23 cellular contexts compared by ENCODE assay signal in genomic region chr2:20632446-20632990, GRCh38. TPM values are rescaled to one million over a fixed set of nuclear protein-coding genes. Genes with fewer than 3 reads are reported as not detected.
DNase-seq lines count a peak whose midpoint lies in the region; ATAC-seq and TF ChIP-seq lines count a peak whose summit lies in the region.
"Had no signal": no experiment of that assay in that cellular context is flagged by ENCODE, and none has a peak within 500 bp of the region (broad histone marks: within the 10 kb centered on the region; RNA-seq: fewer than 3 reads in every experiment).

No MANE protein-coding gene starts in this region.

- H3K4ac ChIP-seq in H9 (ENCODE audit: low read depth, low read length), result no peak overlapping the region

- H2BK15ac ChIP-seq in H9 (ENCODE audit: low read depth, low read length), result no peak overlapping the region

- H3K9me3 Mint-ChIP-seq in Calu3 (ENCODE audit: low read depth, unreplicated experiment) (no peaks in the 10 kb centered on the region), H9 (no peaks in the 10 kb centered on the region)
- H3K9me3 Mint-ChIP-seq: activated CD4-positive, alpha-beta T cell treated with anti-CD3 and anti-CD28 coated beads, Interleukin-2, amount 10 ng/mL, durations not matched to agents 24 days and 14 days; activated naive CD4-positive, alpha-beta T cell treated with anti-CD3 and anti-CD28 coated beads, Interleukin-2, amount 10 ng/mL, durations not matched to agents 7 days and 5 days; activated T-helper 1 cell treated with anti-CD3 and anti-CD28 coated beads, Interleukin-12 subunit alpha, Interleukin-12 subunit beta, Interleukin-2, Interleukin-4 antibody, amounts not matched to agents 30 ng/mL and 10 ng/mL and 1 ng/mL, durations not matched to agents 14 hours and 24 hours and 36 hours; CD4-positive, alpha-beta T cell; naive thymus-derived CD8-positive, alpha-beta T cell had no signal

- H3K56ac ChIP-seq in H9 (ENCODE audit: insufficient read length, low read depth, low read length), result no peak overlapping the region

- CTCF ChIA-PET in Calu3 (lab: Charles Lee), result interaction anchor here (2.8 kb wide), 1 partner anchor 15 kb away, joined by 18 read pairs; no protein-coding TSS in a partner anchor

- no peak overlapping the region for H3K14ac ChIP-seq in H9 (ENCODE audit: insufficient read depth, low read length)

- H3K4me3 Mint-ChIP-seq in Calu3 (ENCODE audit: low read depth, unreplicated experiment), result no peak overlapping the region
- H3K4me3 Mint-ChIP-seq in H9, result no peak overlapping the region
- H3K4me3 Mint-ChIP-seq: activated CD4-positive, alpha-beta T cell treated with anti-CD3 and anti-CD28 coated beads, Interleukin-2, amount 10 ng/mL, durations not matched to agents 24 days and 14 days; activated CD8-positive, alpha-beta memory T cell treated with anti-CD3 and anti-CD28 coated beads, Interleukin-2, amount 10 ng/mL, durations not matched to agents 7 days and 5 days; activated naive CD4-positive, alpha-beta T cell treated with anti-CD3 and anti-CD28 coated beads, Interleukin-2, amount 10 ng/mL, durations not matched to agents 7 days and 5 days; activated T-helper 1 cell treated with anti-CD3 and anti-CD28 coated beads, Interleukin-12 subunit alpha, Interleukin-12 subunit beta, Interleukin-2, Interleukin-4 antibody, amounts not matched to agents 30 ng/mL and 10 ng/mL and 1 ng/mL, durations not matched to agents 14 hours and 24 hours and 36 hours; CD4-positive, alpha-beta T cell; naive thymus-derived CD8-positive, alpha-beta T cell had no signal

- no TSS peak for BruUV-seq in Calu3 (replicated peaks; lab: Mats Ljungman, UMichigan)

- H2BK5ac ChIP-seq in H9 (ENCODE audit: insufficient read length, low read length), result no peak overlapping the region

- no peak overlapping the region for H2AK5ac ChIP-seq in H9 (ENCODE audit: insufficient read length, low read length)

- H3K4me2 ChIP-seq in H9 (ENCODE audit: insufficient read depth, insufficient read length, low read length), result no peak overlapping the region

- no peaks in the 10 kb centered on the region for H3K23me2 ChIP-seq in H9 (ENCODE audit: insufficient read length, low read depth, low read length, poor library complexity, severe bottlenecking)

- H4K91ac ChIP-seq in H9 (ENCODE audit: insufficient read length, low read depth, low read length), result no peak overlapping the region

- peak overlapping the region in 3 of 4 donors; percentile 79 to 85 (median 84) for H3K27ac ChIP-seq in esophagus squamous epithelium
- H3K27ac ChIP-seq in prostate gland, result peak overlapping the region; percentile 84 to 90
- no peak overlapping the region for H3K27ac ChIP-seq in H9 (ENCODE audit: insufficient read length, low read depth, low read length)
- H3K27ac ChIP-seq: testis, VCaP had no signal

- DNase-seq in Calu3, result no peak
- DNase-seq in esophagus squamous epithelium (lab: John Stamatoyannopoulos, UW), result no peak
- no peak for DNase-seq in prostate gland (ENCODE audit: low spot score)
- no peak for DNase-seq in COR-L47 (lab: John Stamatoyannopoulos, UW)
- no peak for DNase-seq in H9
- no peak for DNase-seq in NCI-H187 treated with DMSO at 0.1 percent for 48 hours (lab: John Stamatoyannopoulos, UW)
- DNase-seq: activated CD4-positive, alpha-beta T cell treated with anti-CD3 and anti-CD28 coated beads, Interleukin-2, amount 10 ng/mL, durations not matched to agents 24 days and 14 days; activated CD8-positive, alpha-beta memory T cell treated with anti-CD3 and anti-CD28 coated beads, Interleukin-2, amount 10 ng/mL, durations not matched to agents 7 days and 5 days; activated naive CD4-positive, alpha-beta T cell treated with anti-CD3 and anti-CD28 coated beads, Interleukin-2, amount 10 ng/mL, durations not matched to agents 7 days and 5 days; amniotic stem cell; CD4-positive, alpha-beta T cell; glutamatergic neuron; HCEC 1CT; naive thymus-derived CD8-positive, alpha-beta T cell; NCI-H1092 treated with DMSO at 0.1 percent for 48 hours; NCI-H2029; NCI-H446; OCI-M1; retina; testis had no signal

- H3K27me3 Mint-ChIP-seq in Calu3 (ENCODE audit: unreplicated experiment), result no peaks in the 10 kb centered on the region
- H3K27me3 Mint-ChIP-seq in H9 (ENCODE audit: low read depth), result no peaks in the 10 kb centered on the region
- H3K27me3 Mint-ChIP-seq: activated CD4-positive, alpha-beta T cell treated with anti-CD3 and anti-CD28 coated beads, Interleukin-2, amount 10 ng/mL, durations not matched to agents 24 days and 14 days; activated CD8-positive, alpha-beta memory T cell treated with anti-CD3 and anti-CD28 coated beads, Interleukin-2, amount 10 ng/mL, durations not matched to agents 7 days and 5 days; activated naive CD4-positive, alpha-beta T cell treated with anti-CD3 and anti-CD28 coated beads, Interleukin-2, amount 10 ng/mL, durations not matched to agents 7 days and 5 days; CD4-positive, alpha-beta T cell; naive thymus-derived CD8-positive, alpha-beta T cell had no signal

- TF ChIP-seq POLR2A in esophagus squamous epithelium (IDR thresholded peaks at IDR 0.05), result no peak
- no peak for TF ChIP-seq POLR2A in prostate gland (IDR thresholded peaks at IDR 0.05)

- no peaks in the 10 kb centered on the region for H3K27me3 ChIP-seq in esophagus squamous epithelium
- H3K27me3 ChIP-seq in prostate gland (replicated peaks; ENCODE audit: insufficient read depth), result no peaks in the 10 kb centered on the region
- H3K27me3 ChIP-seq in H9 (ENCODE audit: insufficient read depth, low read length), result no peaks in the 10 kb centered on the region
- H3K27me3 ChIP-seq: testis had no signal

- ATAC-seq in GM18868 (IDR thresholded peaks at IDR 0.05; ENCODE audit: unreplicated experiment), result peak; percentile 29
- ATAC-seq: activated CD8-positive, alpha-beta memory T cell treated with anti-CD3 and anti-CD28 coated beads, Interleukin-2, amount 10 ng/mL, durations not matched to agents 7 days and 5 days; naive thymus-derived CD8-positive, alpha-beta T cell had no signal

- intact Hi-C loops in Calu3 (cut with micrococcal nuclease; ENCODE audit: unreplicated experiment) (loop anchor here (5.0 kb wide), 1 partner anchor 50 kb away; no protein-coding TSS in a partner anchor), esophagus squamous epithelium (cut with DNase I) (no loop called here), prostate gland (cut with DNase I) (no loop called here)

- no peak overlapping the region for H4K8ac ChIP-seq in H9 (replicated peaks; ENCODE audit: insufficient read length, low read depth, low read length)

- WGBS in esophagus squamous epithelium, 2 donors, result 38 to 75% methylated on average over 3 to 7 of the region's 7 CpGs
- 56% methylated on average over 7 of the region's 7 CpGs for whole genome bisulfite sequencing in prostate gland
- no CpG with 5 or more reads among the region's 7 CpGs for WGBS in H9 (ENCODE audit: extremely low coverage, insufficient read length, low lambda C conversion rate)

- peaks cover 24% of the 10 kb centered on the region for H3K36me3 Mint-ChIP-seq in Calu3 (ENCODE audit: insufficient read depth, unreplicated experiment)
- H3K36me3 Mint-ChIP-seq in H9 (ENCODE audit: insufficient read depth in 1 of 3, low read depth in 3 of 3), result peaks cover 0 to 2% (median 0%) of the 10 kb centered on the region in 3 experiments; a peak in 3 of 7 replicates
- H3K36me3 Mint-ChIP-seq: activated CD8-positive, alpha-beta memory T cell treated with anti-CD3 and anti-CD28 coated beads, Interleukin-2, amount 10 ng/mL, durations not matched to agents 7 days and 5 days had no signal

- peaks cover 11 to 75% (median 31%) of the 10 kb centered on the region in 3 donors for H3K4me1 ChIP-seq in esophagus squamous epithelium
- H3K4me1 ChIP-seq in prostate gland (replicated peaks), result peaks cover 16% of the 10 kb centered on the region
- H3K4me1 ChIP-seq in H9 (ENCODE audit: insufficient read depth, low read length), result no peaks in the 10 kb centered on the region; the same call in 1 of the 2 replicates

- no peak overlapping the region for H2BK20ac ChIP-seq in H9 (ENCODE audit: low read depth, low read length, poor library complexity, severe bottlenecking)

- H3K4me3 ChIP-seq in esophagus squamous epithelium (no peak overlapping the region), prostate gland (no peak overlapping the region)
- H3K4me3 ChIP-seq: testis had no signal

- no peaks in the 10 kb centered on the region for H3K79me2 ChIP-seq in H9 (ENCODE audit: insufficient read depth, low read length)

- no peak overlapping the region for H4K5ac ChIP-seq in H9 (ENCODE audit: insufficient read length, low read depth, low read length)

- peak overlapping the region; percentile 79 for H3K27ac Mint-ChIP-seq in Calu3 (ENCODE audit: unreplicated experiment)
- no peak overlapping the region for H3K27ac Mint-ChIP-seq in H9
- H3K27ac Mint-ChIP-seq: activated CD4-positive, alpha-beta T cell treated with anti-CD3 and anti-CD28 coated beads, Interleukin-2, amount 10 ng/mL, durations not matched to agents 24 days and 14 days; activated CD8-positive, alpha-beta memory T cell treated with anti-CD3 and anti-CD28 coated beads, Interleukin-2, amount 10 ng/mL, durations not matched to agents 7 days and 5 days; activated naive CD4-positive, alpha-beta T cell treated with anti-CD3 and anti-CD28 coated beads, Interleukin-2, amount 10 ng/mL, durations not matched to agents 7 days and 5 days; activated T-helper 1 cell treated with anti-CD3 and anti-CD28 coated beads, Interleukin-12 subunit alpha, Interleukin-12 subunit beta, Interleukin-2, Interleukin-4 antibody, amounts not matched to agents 30 ng/mL and 10 ng/mL and 1 ng/mL, durations not matched to agents 14 hours and 24 hours and 36 hours; CD4-positive, alpha-beta T cell had no signal

- no peak overlapping the region for H3K23ac ChIP-seq in H9 (ENCODE audit: insufficient read length, low read depth, low read length)

- H3K36me3 ChIP-seq in esophagus squamous epithelium (peaks cover 0 to 40% (median 0%) of the 10 kb centered on the region in 3 donors), prostate gland (no peaks in the 10 kb centered on the region)

- H3K9ac ChIP-seq in H9 (ENCODE audit: extremely low read depth, insufficient read length, low read length), result no peak overlapping the region

- H2BK12ac ChIP-seq in H9 (ENCODE audit: insufficient read length, low read depth, low read length), result no peak overlapping the region

- H3K4me1 Mint-ChIP-seq in Calu3 (ENCODE audit: low read depth, unreplicated experiment) (peaks cover 29% of the 10 kb centered on the region), H9 (peaks cover 30 to 37% of the 10 kb centered on the region in 2 experiments)
- H3K4me1 Mint-ChIP-seq: activated CD4-positive, alpha-beta T cell treated with anti-CD3 and anti-CD28 coated beads, Interleukin-2, amount 10 ng/mL, durations not matched to agents 24 days and 14 days had no signal

- no peak overlapping the region for H3T11ph ChIP-seq in H9 (ENCODE audit: low read length)

- H4K20me1 ChIP-seq in H9 (ENCODE audit: control insufficient read depth, insufficient read depth, insufficient read length), result no peaks in the 10 kb centered on the region

- no peak overlapping the region for H2BK120ac ChIP-seq in H9 (ENCODE audit: low read depth, low read length, poor library complexity, severe bottlenecking)

- no peaks in the 10 kb centered on the region for H3K79me1 ChIP-seq in H9 (ENCODE audit: insufficient read depth, low read depth, low read length, poor library complexity, severe bottlenecking)

- H2AFZ ChIP-seq in H9 (ENCODE audit: low read length), result no peak overlapping the region

- no peak for TF ChIP-seq CTCF in Calu3 (IDR thresholded peaks at IDR 0.05; ENCODE audit: unreplicated experiment)
- no peak for TF ChIP-seq CTCF in esophagus squamous epithelium (IDR thresholded peaks at IDR 0.05)
- no peak for TF ChIP-seq CTCF in prostate gland (IDR thresholded peaks at IDR 0.05)
- no peak for TF ChIP-seq CTCF in H9 (conservative IDR thresholded peaks at IDR 0.05)

- H3K9me3 ChIP-seq in esophagus squamous epithelium (no peaks in the 10 kb centered on the region), prostate gland (no peaks in the 10 kb centered on the region), H9 (ENCODE audit: control insufficient read depth, low read depth, low read length) (no peaks in the 10 kb centered on the region)
- H3K9me3 ChIP-seq: testis had no signal

- H3K18ac ChIP-seq in H9 (ENCODE audit: insufficient read length, low read depth, low read length), result no peak overlapping the region

RNA-seq across cellular contexts. Expression of gene HS1BP3, which starts 18.4 kb away (rescaled TPM):
- total RNA-seq in Calu3 (2022) (26.4 and 28.5 TPM in 2 replicates), esophagus squamous epithelium (10 to 100 TPM in 3 of 4 donors, 1 to 10 TPM in 1; 7.9 to 22.1 (median 16.9) TPM), prostate gland (10 to 100 TPM; 29.9 to 39.4 TPM), H9 (2021) (10.8 and 11.1 TPM in 2 replicates)

RNA-seq across cellular contexts. Expression of gene GDF7, which starts 34.4 kb away (rescaled TPM):
- total RNA-seq in Calu3 (2022) (not detected in 2 replicates), esophagus squamous epithelium (1 to 10 TPM in 2 of 4 donors, under 1 TPM in 2; 0.26 to 1.9 (median 0.78) TPM), prostate gland (1 to 10 TPM; 3.3 to 7.0 TPM), H9 (2021) (0.04 TPM in 1 of 2 replicates, not detected in the other)
- total RNA-seq: activated CD8-positive, alpha-beta memory T cell treated with anti-CD3 and anti-CD28 coated beads, Interleukin-2, amount 10 ng/mL, durations not matched to agents 7 days and 5 days; naive thymus-derived CD8-positive, alpha-beta T cell had no signal
